ENCODE assay signal across 22 cellular contexts in genomic region chr4:139239127-139239772, GRCh38. TPM values are rescaled to one million over a fixed set of nuclear protein-coding genes. Genes with fewer than 3 reads are reported as not detected.
"Had no signal": no experiment of that assay in that cellular context is flagged by ENCODE, and none has a peak within 500 bp of the region (broad histone marks: within the 10 kb centered on the region; RNA-seq: fewer than 3 reads in every experiment).

No MANE protein-coding gene starts in this region.

- H3K4me3 Mint-ChIP-seq: endodermal cell, nephron, type B pancreatic cell had no signal

- H3K4me3 ChIP-seq: colonic mucosa, hepatocyte, left ventricle myocardium inferior, lower lobe of right lung, right atrium auricular region, thyroid gland had no signal

- FAIRE-seq: endothelial cell of umbilical vein, kidney, small intestine, urothelium cell line had no signal

- H3K79me2 ChIP-seq: hepatocyte had no signal

- H3K9me3 ChIP-seq: colonic mucosa, lower lobe of right lung, right atrium auricular region, thyroid gland had no signal

- H3K27ac ChIP-seq: colonic mucosa, foreskin keratinocyte, hepatocyte, left ventricle myocardium inferior, lower lobe of right lung, right atrium auricular region, thyroid gland had no signal

- H3K36me3 ChIP-seq: colonic mucosa, left ventricle myocardium inferior, lower lobe of right lung, right atrium auricular region, thyroid gland had no signal

- H3K36me3 Mint-ChIP-seq: type B pancreatic cell had no signal

- H3K27ac Mint-ChIP-seq: endodermal cell, type B pancreatic cell had no signal

- H3K27me3 Mint-ChIP-seq: type B pancreatic cell had no signal

- ATAC-seq: foreskin keratinocyte, left cardiac atrium, lower lobe of right lung had no signal

- H3K4me1 ChIP-seq: colonic mucosa, left ventricle myocardium inferior, lower lobe of right lung, right atrium auricular region had no signal

- H2AFZ ChIP-seq: hepatocyte had no signal

- H3K27me3 ChIP-seq: colonic mucosa, foreskin keratinocyte, hepatocyte, right atrium auricular region, thyroid gland had no signal

- H3K4me2 ChIP-seq: hepatocyte had no signal

- DNase-seq: colonic mucosa; effector CD4-positive, alpha-beta T cell; endodermal cell; erythroblast; foreskin keratinocyte; head of caudate nucleus; kidney; left cardiac atrium; left ventricle myocardium inferior; lower lobe of right lung; mesenchymal stem cell; midbrain; small intestine; stimulated activated CD4-positive, alpha-beta T cell treated with anti-CD3 and anti-CD28 coated beads, Interleukin-2, amount 100 ng/mL, for 48 hours; stimulated activated naive CD4-positive, alpha-beta T cell treated with Interleukin-2 at 50 U/mL for 16 hours; thyroid gland had no signal

RNA-seq across cellular contexts. Expression of gene MGARP, which starts 40.8 kb away (rescaled TPM):
- total RNA-seq: lower lobe of right lung had no signal
